In genomic region chr13:28049880-28050871, GRCh38 we compare ENCODE assay signal across 13 cellular contexts. TPM values are rescaled to one million over a fixed set of nuclear protein-coding genes. Genes with fewer than 3 reads are reported as not detected.
A peak's percentile ranks its signal among the peaks of the same experiment; 100 is the strongest.
DNase-seq lines count a peak whose midpoint lies in the region; ATAC-seq, FAIRE-seq and TF ChIP-seq lines count a peak whose summit lies in the region.
"Had no signal": no experiment of that assay in that cellular context is flagged by ENCODE, and none has a peak within 500 bp of the region (broad histone marks: within the 10 kb centered on the region; RNA-seq: fewer than 3 reads in every experiment).

No MANE protein-coding gene starts in this region.

- no peaks in the 10 kb centered on the region for H3K79me2 ChIP-seq in GM12878 (ENCODE audit: control insufficient read depth, insufficient read depth, low read length)

- H3K9me3 ChIP-seq in GM12878 (replicated peaks; ENCODE audit: control insufficient read depth, insufficient read depth, low read length): no peaks in the 10 kb centered on the region; the same call in 2 of the 3 replicates
- no peaks in the 10 kb centered on the region for H3K9me3 ChIP-seq in colonic mucosa

- SMC1A ChIA-PET in GM12878 (lab: Charles Lee; ENCODE audit: uncharacterized antibody, unreplicated experiment): interaction anchor here (0.6 to 2.1 kb wide), 8 partner anchors 7 to 91 kb away, joined by 3 to 12 read pairs (median 4); no protein-coding TSS in a partner anchor

- ATAC-seq in GM21367 (IDR thresholded peaks at IDR 0.05; ENCODE audit: unreplicated experiment): peak; percentile 33
- ATAC-seq in HG03095 (IDR thresholded peaks at IDR 0.05; ENCODE audit: unreplicated experiment): peak; percentile 51
- ATAC-seq in GM12878: peak; percentile 84

- H3K27ac ChIP-seq in GM12878 (ENCODE audit: control insufficient read depth, insufficient read depth) (peak overlapping the region; percentile 88), colonic mucosa (no peak overlapping the region)

- TF ChIP-seq POLR2A in GM12878 (IDR thresholded peaks at IDR 0.05; ENCODE audit: low read depth, low read length): no peak

- FAIRE-seq in GM12878 (lab: Jason Lieb, UNC): peak; percentile 95
- FAIRE-seq: colon had no signal

- H2AFZ ChIP-seq in GM12878 (ENCODE audit: control insufficient read depth, low read depth, low read length): peak overlapping the region; percentile 54

- intact Hi-C loops in GM12878 (cut with micrococcal nuclease; ENCODE audit: unreplicated experiment) (loop anchor here (2.0 to 10.0 kb wide), 3 partner anchors 89 to 605 kb away; partner anchors contain the start of genes PAN3 and POMP), colonic mucosa (cut with DNase I) (no loop called here)

- H3K9ac ChIP-seq in GM12878 (ENCODE audit: control insufficient read depth, insufficient read depth, low read length) (peak overlapping the region; percentile 31; the same call in 1 of the 2 replicates), colonic mucosa (ENCODE audit: low read depth in 2 of 2, low read length in 2 of 2) (no peak overlapping the region)

- CTCF ChIA-PET in GM12878 (lab: Yijun Ruan, JAX): interaction anchor here (0.6 to 2.2 kb wide), 6 partner anchors 10 to 66 kb away, joined by 3 to 6 read pairs (median 3); no protein-coding TSS in a partner anchor

- in situ Hi-C loops in GM12878 (cut with MboI): no loop called here

- peak overlapping the region; percentile 73 for H3K4me2 ChIP-seq in GM12878 (ENCODE audit: control insufficient read depth, insufficient read depth)

- DNase-seq in DMS53 treated with DMSO at 0.1 percent for 48 hours (lab: John Stamatoyannopoulos, UW; ENCODE audit: unreplicated experiment) (peak; percentile 30), GM12878 (ENCODE audit: low read depth, low spot score) (no peak), germinal center (ENCODE audit: low spot score) (no peak), epidermal melanocyte (ENCODE audit: insufficient read length, low spot score) (no peak), colonic mucosa (no peak)
- no peak for DNase-seq in effector CD4-positive, alpha-beta T cell
- DNase-seq: activated effector memory CD4-positive, alpha-beta T cell treated with anti-CD3 and anti-CD28 coated beads, Interleukin-2, amount 50 U/mL, for 16 hours; DND-41; NCI-H187 treated with DMSO at 0.1 percent for 48 hours had no signal

- H4K20me1 ChIP-seq in GM12878 (ENCODE audit: control insufficient read depth, insufficient read depth): no peaks in the 10 kb centered on the region

- peaks cover 32% of the 10 kb centered on the region for H3K4me1 ChIP-seq in GM12878 (ENCODE audit: control insufficient read depth, insufficient read depth, low read length)
- no peaks in the 10 kb centered on the region for H3K4me1 ChIP-seq in colonic mucosa

- BruUV-seq in GM12878 (replicated peaks; lab: Mats Ljungman, UMichigan): no TSS peak

- no peaks in the 10 kb centered on the region for H3K27me3 ChIP-seq in GM12878 (replicated peaks in 1 of 2; ENCODE audit: control insufficient read depth in 2 of 2, insufficient read depth in 2 of 2, low read length in 1 of 2)
- H3K27me3 ChIP-seq in colonic mucosa: no peaks in the 10 kb centered on the region

- peak overlapping the region; percentile 57 for H3K4me3 ChIP-seq in GM12878
- no peak overlapping the region for H3K4me3 ChIP-seq in colonic mucosa

- POLR2A ChIA-PET in GM12878 (lab: Charles Lee): interaction anchor here (0.9 to 1.4 kb wide), 4 partner anchors 13 to 19 kb away, joined by 3 to 5 read pairs (median 4); no protein-coding TSS in a partner anchor

- RAD21 ChIA-PET in GM12878 (lab: Charles Lee; ENCODE audit: unreplicated experiment): interaction anchor here (0.6 to 2.8 kb wide), 6 partner anchors 7 to 89 kb away, joined by 3 to 12 read pairs (median 4); no protein-coding TSS in a partner anchor

- H3K36me3 ChIP-seq in GM12878 (ENCODE audit: control insufficient read depth in 2 of 2, insufficient read depth in 2 of 2, low read length in 1 of 2) (no peaks in the 10 kb centered on the region), colonic mucosa (no peaks in the 10 kb centered on the region)

- TF ChIP-seq EP300 in GM12878 (IDR thresholded peaks at IDR 0.05; ENCODE audit: borderline replicate concordance in 1 of 2, control insufficient read depth in 1 of 2, low read depth in 2 of 2, low read length in 2 of 2): no peak; a peak in 1 of 4 replicates

- 40% methylated on average over 7 of the region's 7 CpGs for WGBS in GM12878 (ENCODE audit: insufficient coverage, insufficient replicate concordance, low lambda C conversion rate, missing lambda C conversion rate)

- TF ChIP-seq CTCF in GM12878 (IDR thresholded peaks at IDR 0.05 in 2 of 3, conservative IDR thresholded peaks at IDR 0.05 in 1 of 3; ENCODE audit: control insufficient read depth in 2 of 3, extremely low read depth in 1 of 3, insufficient read depth in 1 of 3, low read depth in 3 of 3, low read length in 3 of 3) (no peak), colonic mucosa (IDR thresholded peaks at IDR 0.05) (no peak)

- no peak for TF ChIP-seq RAD21 in GM12878 (IDR thresholded peaks at IDR 0.05; ENCODE audit: insufficient read depth, low read depth, low read length)

TF ChIP-seq in GM12878, 131 proteins besides CTCF, POLR2A, EP300 and RAD21 (continues in another document):
- TF ChIP-seq RUNX3 (IDR thresholded peaks at IDR 0.05; ENCODE audit: low read length) (0 out of 2 replicates have a peak, but pooled peaks have one; percentile 4), NBN (IDR thresholded peaks at IDR 0.05) (0 out of 2 replicates have a peak, but pooled peaks have one; percentile 48), ZSCAN29 (IDR thresholded peaks at IDR 0.05) (no peak), SKIL (IDR thresholded peaks at IDR 0.05; ENCODE audit: low read depth, poor library complexity, severe bottlenecking) (peak; percentile 53), ATF2 (IDR thresholded peaks at IDR 0.05; ENCODE audit: low read length) (peak; percentile 21; the same call in 1 of the 2 replicates), JUNB (IDR thresholded peaks at IDR 0.05) (peak; percentile 30; the same call in 1 of the 2 replicates), FOS (IDR thresholded peaks at IDR 0.05; ENCODE audit: borderline replicate concordance, extremely low read depth, insufficient read length) (no peak), IKZF1 (conservative IDR thresholded peaks at IDR 0.05) (peak; percentile 36; the same call in 1 of the 2 replicates), IKZF2 (IDR thresholded peaks at IDR 0.05) (peak; percentile 32 to 35; a peak in 1 of 4 replicates), NR2C1 (IDR thresholded peaks at IDR 0.05) (peak; percentile 67), SMARCA5 (IDR thresholded peaks at IDR 0.05) (peak; percentile 49; the same call in 1 of the 2 replicates), NR2F1 (conservative IDR thresholded peaks at IDR 0.05) (peak; percentile 95), CREB1 (IDR thresholded peaks at IDR 0.05; ENCODE audit: low read depth) (no peak)

RNA-seq across cellular contexts. Expression of gene FLT3, which starts 50.2 kb away (rescaled TPM):
- total RNA-seq in GM12878 (2013; cell fraction: nucleolus; rRNA removed): 0.33 and 0.42 TPM in 2 replicates
- total RNA-seq in GM12878 (2014; rRNA removed) (0.05 and 0.11 TPM in 2 replicates), GM12878 (2014; rRNA removed; fragmentation: Illumina TruSeq; extraction: Trizol) (0.18 and 0.23 TPM in 2 replicates), GM12878 (2021) (0.10 and 0.16 TPM in 2 replicates), colonic mucosa (under 1 TPM in 1 of 2 donors, not detected in 1; 0.19 TPM)
- polyA plus RNA-seq in GM12878 (2011; ENCODE audit: low read depth): 0.13 TPM
- polyA plus RNA-seq in GM12878 (2011; rRNA removed) (0.09 TPM in 1 of 2 replicates, not detected in the other), GM12878 (2014; fragmentation: Illumina TruSeq; extraction: Trizol) (0.04 and 0.16 TPM in 2 replicates), GM12878 (2014; fragmentation: Nextera tagmentation; extraction: Ambion mirVana) (under 1 TPM; 0.06 to 0.13 TPM), GM12878 (2014; rRNA removed) (0.05 and 0.10 TPM in 2 replicates), GM12878 (2016; fragmentation: Nextera tagmentation; extraction: Ambion mirVana) (under 1 TPM; 0.15 to 0.19 TPM)
- 0.01 TPM in 1 of 2 replicates, not detected in the other for polyA plus RNA-seq in GM12878 (2011; cell fraction: cytosol; rRNA removed)
- polyA plus RNA-seq in GM12878 (2011; cell fraction: nucleus; rRNA removed): 0.03 TPM in 1 of 2 replicates, not detected in the other
- 0.22 and 0.27 TPM in 2 replicates for polyA plus RNA-seq in GM12878 (2012)
- polyA minus RNA-seq in GM12878 (2011; rRNA and poly(A)+ RNA removed): not detected in 2 replicates
- polyA minus RNA-seq in GM12878 (2011; cell fraction: cytosol; rRNA and poly(A)+ RNA removed): not detected in 2 replicates
- not detected in 2 replicates for polyA minus RNA-seq in GM12878 (2011; cell fraction: nucleus; rRNA and poly(A)+ RNA removed)
- total RNA-seq: HT1080 had no signal

Comparison
In these comparisons a context has a peak if more than half of its experiments do, and no peak if none do; other contexts are left out.
1. ATAC-seq: peak in every context shown above with its lines; median percentile 84 in GM12878; 51 in HG03095; 33 in GM21367.